In genomic region chr17:57940217-57940616, GRCh38 we compare ENCODE assay signal across 10 cellular contexts. TPM values are rescaled to one million over a fixed set of nuclear protein-coding genes. Genes with fewer than 3 reads are reported as not detected.
DNase-seq lines count a peak whose midpoint lies in the region; ATAC-seq and TF ChIP-seq lines count a peak whose summit lies in the region.
"Had no signal": no experiment of that assay in that cellular context is flagged by ENCODE, and none has a peak within 500 bp of the region (broad histone marks: within the 10 kb centered on the region; RNA-seq: fewer than 3 reads in every experiment).

No MANE protein-coding gene starts in this region.

- H3K36me3 Mint-ChIP-seq in endodermal cell (ENCODE audit: low read depth) = no peaks in the 10 kb centered on the region
- H3K36me3 Mint-ChIP-seq: activated naive CD4-positive, alpha-beta T cell treated with anti-CD3 and anti-CD28 coated beads, Interleukin-2, amount 50 U/mL, for 24 hours; natural killer cell treated with Interleukin-12 subunit alpha and Interleukin-12 subunit beta and Interleukin-15 and Interleukin-18, amount 100 ng/mL, for 72 hours had no signal

- H3K27me3 ChIP-seq in H7 (ENCODE audit: control insufficient read depth, insufficient read depth, low read length) (no peaks in the 10 kb centered on the region), endodermal cell (ENCODE audit: control insufficient read depth, insufficient read depth, low read length, poor library complexity, severe bottlenecking) (no peaks in the 10 kb centered on the region), rectal smooth muscle tissue (ENCODE audit: control insufficient read depth, insufficient read depth, low read length) (no peaks in the 10 kb centered on the region)

- H3K27ac ChIP-seq in endodermal cell (ENCODE audit: low read depth, low read length) (peak overlapping the region; percentile 62), rectal smooth muscle tissue (ENCODE audit: low read depth, low read length) (peak overlapping the region; percentile 98)

- no peak overlapping the region for H3K27ac Mint-ChIP-seq in endodermal cell
- H3K27ac Mint-ChIP-seq: activated naive CD4-positive, alpha-beta T cell treated with anti-CD3 and anti-CD28 coated beads, Interleukin-2, amount 50 U/mL, for 24 hours; natural killer cell treated with Interleukin-12 subunit alpha and Interleukin-12 subunit beta and Interleukin-15 and Interleukin-18, amount 100 ng/mL, for 72 hours had no signal

- H3K9me3 ChIP-seq in endodermal cell (ENCODE audit: control insufficient read depth, low read length) = no peaks in the 10 kb centered on the region

- H3K4me1 ChIP-seq in endodermal cell (ENCODE audit: control insufficient read depth, insufficient read depth, low read length) (peaks cover 13% of the 10 kb centered on the region), rectal smooth muscle tissue (ENCODE audit: control insufficient read depth, insufficient read depth, low read length) (peaks cover 89% of the 10 kb centered on the region)

- WGBS in endodermal cell (ENCODE audit: insufficient coverage in 1 of 2, insufficient read length in 1 of 2), 2 experiments = 58 to 89% methylated on average over 4 to 5 of the region's 5 CpGs

- H3K4me1 Mint-ChIP-seq in endodermal cell = peaks cover 21% of the 10 kb centered on the region

- H3K4me3 Mint-ChIP-seq in endodermal cell = no peak overlapping the region
- H3K4me3 Mint-ChIP-seq: activated naive CD4-positive, alpha-beta T cell treated with anti-CD3 and anti-CD28 coated beads, Interleukin-2, amount 50 U/mL, for 24 hours; natural killer cell treated with Interleukin-12 subunit alpha and Interleukin-12 subunit beta and Interleukin-15 and Interleukin-18, amount 100 ng/mL, for 72 hours had no signal

- H3K4me3 ChIP-seq in H7 (ENCODE audit: insufficient read depth, low read depth, low read length) (no peak overlapping the region), endodermal cell (ENCODE audit: low read length) (no peak overlapping the region), rectal smooth muscle tissue (ENCODE audit: low read length) (no peak overlapping the region)

- no peaks in the 10 kb centered on the region for H3K9me3 Mint-ChIP-seq in endodermal cell
- H3K9me3 Mint-ChIP-seq: activated naive CD4-positive, alpha-beta T cell treated with anti-CD3 and anti-CD28 coated beads, Interleukin-2, amount 50 U/mL, for 24 hours; natural killer cell treated with Interleukin-12 subunit alpha and Interleukin-12 subunit beta and Interleukin-15 and Interleukin-18, amount 100 ng/mL, for 72 hours had no signal

- no peak for TF ChIP-seq CTCF in endodermal cell (conservative IDR thresholded peaks at IDR 0.05)

- peak; percentile 70 for DNase-seq in H7
- peak; percentile 73 for DNase-seq in NCI-H345 treated with DMSO at 0.1 percent for 48 hours (lab: John Stamatoyannopoulos, UW; ENCODE audit: unreplicated experiment)
- peak; percentile 80 for DNase-seq in endodermal cell
- DNase-seq in activated CD4-positive, alpha-beta T cell treated with anti-CD3 and anti-CD28 coated beads for 48 hours = no peak
- no peak for DNase-seq in Kasumi-1 (lab: John Stamatoyannopoulos, UW)
- no peak for DNase-seq in HPDE6-E6E7 (ENCODE audit: extremely low spot score)

- H3K9ac ChIP-seq in endodermal cell (ENCODE audit: extremely low read depth, low read length, poor library complexity, severe bottlenecking) (no peak overlapping the region), rectal smooth muscle tissue (ENCODE audit: low read length) (no peak overlapping the region)

- no peaks in the 10 kb centered on the region for H3K27me3 Mint-ChIP-seq in endodermal cell (ENCODE audit: insufficient read depth)
- H3K27me3 Mint-ChIP-seq: activated naive CD4-positive, alpha-beta T cell treated with anti-CD3 and anti-CD28 coated beads, Interleukin-2, amount 50 U/mL, for 24 hours had no signal

- no peaks in the 10 kb centered on the region for H3K36me3 ChIP-seq in H7 (replicated peaks; ENCODE audit: control insufficient read depth, insufficient read depth, low read length)
- no peaks in the 10 kb centered on the region for H3K36me3 ChIP-seq in endodermal cell (ENCODE audit: control insufficient read depth, insufficient read depth, low read length)
- H3K36me3 ChIP-seq in rectal smooth muscle tissue (ENCODE audit: control insufficient read depth, insufficient read depth, low read length) = no peaks in the 10 kb centered on the region

- no peak for ATAC-seq in HG03196 (IDR thresholded peaks at IDR 0.05; ENCODE audit: unreplicated experiment)

RNA-seq across cellular contexts. Expression of gene CUEDC1, which starts 15.0 kb away (rescaled TPM):
- 8.1 and 13.9 TPM in 2 replicates for total RNA-seq in H7 (2014; rRNA removed; shearing (Covaris generic))
- 10 to 100 TPM; 11.0 to 18.7 TPM for total RNA-seq in endodermal cell
- 43.5 TPM for polyA plus RNA-seq in endodermal cell (2013, experiment 1 of 2)
- 39.6 TPM for polyA plus RNA-seq in endodermal cell (2013, experiment 2 of 2)

RNA-seq across cellular contexts. Expression of gene VEZF1, which starts 47.8 kb away (rescaled TPM):
- 48.2 and 66.1 TPM in 2 replicates for total RNA-seq in H7 (2014; rRNA removed; shearing (Covaris generic))
- 10 to 100 TPM; 50.3 to 59.3 TPM for total RNA-seq in endodermal cell
- 143 TPM for polyA plus RNA-seq in endodermal cell (2013, experiment 1 of 2)
- 140 TPM for polyA plus RNA-seq in endodermal cell (2013, experiment 2 of 2)

Comparison
In these comparisons a context has a peak if more than half of its experiments do, and no peak if none do; other contexts are left out.
1. DNase-seq: peak in H7 (single experiment), NCI-H345 treated with DMSO at 0.1 percent for 48 hours (single experiment) and endodermal cell (single experiment); none in activated CD4-positive, alpha-beta T cell treated with anti-CD3 and anti-CD28 coated beads for 48 hours (single experiment), Kasumi-1 (0 of 2) and HPDE6-E6E7 (single experiment).